In genomic region chr7:70711441-70711840, GRCh38 we compare ENCODE assay signal across 23 cellular contexts.
DNase-seq lines count a peak whose midpoint lies in the region; ATAC-seq and TF ChIP-seq lines count a peak whose summit lies in the region.
"Had no signal": no experiment of that assay in that cellular context is flagged by ENCODE, and none has a peak within 500 bp of the region (broad histone marks: within the 10 kb centered on the region; RNA-seq: fewer than 3 reads in every experiment).

No MANE protein-coding gene starts in this region.

- H3K4me1 Mint-ChIP-seq in T-helper 17 cell, result peaks cover 13% of the 10 kb centered on the region
- peaks cover 2% of the 10 kb centered on the region for H3K4me1 Mint-ChIP-seq in activated CD8-positive, alpha-beta memory T cell treated with anti-CD3 and anti-CD28 coated beads, Interleukin-2, amount 10 ng/mL, durations not matched to agents 7 days and 5 days
- H3K4me1 Mint-ChIP-seq: activated naive CD8-positive, alpha-beta T cell treated with anti-CD3 and anti-CD28 coated beads for 36 hours had no signal

- no peak overlapping the region for H3K27ac Mint-ChIP-seq in T-helper 17 cell
- no peak overlapping the region for H3K27ac Mint-ChIP-seq in activated CD8-positive, alpha-beta memory T cell treated with anti-CD3 and anti-CD28 coated beads, Interleukin-2, amount 10 ng/mL, durations not matched to agents 7 days and 5 days
- H3K27ac Mint-ChIP-seq: activated naive CD8-positive, alpha-beta T cell treated with anti-CD3 and anti-CD28 coated beads for 36 hours; activated T-helper 17 cell treated with anti-CD3 and anti-CD28 coated beads, Interleukin-2, amount 50 U/mL, for 72 hours had no signal

- H3K9me3 ChIP-seq in T-helper 17 cell (ENCODE audit: control insufficient read depth, low read length, poor library complexity, severe bottlenecking), result no peaks in the 10 kb centered on the region

- H3K27me3 ChIP-seq in brain microvascular endothelial cell (replicated peaks), result no peaks in the 10 kb centered on the region
- H3K27me3 ChIP-seq: gastroesophageal sphincter had no signal

- H3K36me3 Mint-ChIP-seq in T-helper 17 cell (ENCODE audit: low read depth), result no peaks in the 10 kb centered on the region
- peaks cover 3% of the 10 kb centered on the region for H3K36me3 Mint-ChIP-seq in activated CD8-positive, alpha-beta memory T cell treated with anti-CD3 and anti-CD28 coated beads, Interleukin-2, amount 10 ng/mL, durations not matched to agents 7 days and 5 days
- H3K36me3 Mint-ChIP-seq: activated naive CD8-positive, alpha-beta T cell treated with anti-CD3 and anti-CD28 coated beads for 36 hours had no signal

- peak overlapping the region; percentile 31 for H3K4me3 Mint-ChIP-seq in T-helper 17 cell
- H3K4me3 Mint-ChIP-seq in activated CD8-positive, alpha-beta memory T cell treated with anti-CD3 and anti-CD28 coated beads, Interleukin-2, amount 10 ng/mL, durations not matched to agents 7 days and 5 days, result no peak overlapping the region
- H3K4me3 Mint-ChIP-seq: activated naive CD8-positive, alpha-beta T cell treated with anti-CD3 and anti-CD28 coated beads for 36 hours; activated T-helper 17 cell treated with anti-CD3 and anti-CD28 coated beads, Interleukin-2, amount 50 U/mL, for 72 hours had no signal

- H3K9me3 Mint-ChIP-seq in activated CD8-positive, alpha-beta memory T cell treated with anti-CD3 and anti-CD28 coated beads, Interleukin-2, amount 10 ng/mL, durations not matched to agents 7 days and 5 days (ENCODE audit: low read depth), result peaks cover 4% of the 10 kb centered on the region
- H3K9me3 Mint-ChIP-seq: activated naive CD8-positive, alpha-beta T cell treated with anti-CD3 and anti-CD28 coated beads for 36 hours had no signal

- H3K27ac ChIP-seq in brain microvascular endothelial cell, result no peak overlapping the region
- H3K27ac ChIP-seq: gastroesophageal sphincter, HL-60, SK-N-MC, WERI-Rb-1 had no signal

- CTCF ChIA-PET in activated CD8-positive, alpha-beta memory T cell treated with anti-CD3 and anti-CD28 coated beads, Interleukin-2, amount 10 ng/mL, durations not matched to agents 7 days and 5 days (lab: Charles Lee), result no interaction called here

- in situ Hi-C loops in KBM-7 (cut with MboI; ENCODE audit: low pct_unique_long_range_greater_than_20kb, low sequenced_read_pairs), result no loop called here
- in situ Hi-C loops in brain microvascular endothelial cell (cut with HindIII; ENCODE audit: low pct_ligation_motif_present, low sequenced_read_pairs), result no loop called here

- no peaks in the 10 kb centered on the region for H3K36me3 ChIP-seq in brain microvascular endothelial cell (replicated peaks)
- H3K36me3 ChIP-seq: gastroesophageal sphincter had no signal

- H3K4me3 ChIP-seq in brain microvascular endothelial cell (ENCODE audit: low read depth, low read length), result no peak overlapping the region
- H3K4me3 ChIP-seq: gastroesophageal sphincter, SK-N-MC had no signal

- no peaks in the 10 kb centered on the region for H3K27me3 Mint-ChIP-seq in T-helper 17 cell
- no peaks in the 10 kb centered on the region for H3K27me3 Mint-ChIP-seq in activated CD8-positive, alpha-beta memory T cell treated with anti-CD3 and anti-CD28 coated beads, Interleukin-2, amount 10 ng/mL, durations not matched to agents 7 days and 5 days
- H3K27me3 Mint-ChIP-seq: activated naive CD8-positive, alpha-beta T cell treated with anti-CD3 and anti-CD28 coated beads for 36 hours; activated T-helper 17 cell treated with anti-CD3 and anti-CD28 coated beads, Interleukin-2, amount 50 U/mL, for 72 hours had no signal

- ATAC-seq in T-helper 17 cell, result no peak
- no peak for ATAC-seq in activated CD8-positive, alpha-beta memory T cell treated with anti-CD3 and anti-CD28 coated beads, Interleukin-2, amount 10 ng/mL, durations not matched to agents 7 days and 5 days
- ATAC-seq: activated T-helper 17 cell treated with anti-CD3 and anti-CD28 coated beads, Interleukin-2, amount 50 U/mL, for 72 hours; gastroesophageal sphincter had no signal

- TF ChIP-seq CTCF in brain microvascular endothelial cell (IDR thresholded peaks at IDR 0.05; ENCODE audit: low read depth, low read length, missing control alignments), result no peak

- DNase-seq in NCI-H345 (lab: John Stamatoyannopoulos, UW) (peak; percentile 57), NCI-H345 treated with DMSO at 0.1 percent for 48 hours (lab: John Stamatoyannopoulos, UW; ENCODE audit: unreplicated experiment) (no peak), NCI-H146 treated with DMSO at 0.1 percent for 48 hours (lab: John Stamatoyannopoulos, UW; ENCODE audit: unreplicated experiment) (peak; percentile 54), T-helper 17 cell (no peak), putamen (ENCODE audit: low spot score) (peak; percentile 46), KBM-7 (no peak), brain microvascular endothelial cell (no peak)
- no peak for DNase-seq in activated CD8-positive, alpha-beta memory T cell treated with anti-CD3 and anti-CD28 coated beads, Interleukin-2, amount 10 ng/mL, durations not matched to agents 7 days and 5 days
- DNase-seq: activated CD4-positive, alpha-beta T cell treated with anti-CD3 and anti-CD28 coated beads, Interleukin-2, amount 50 U/mL, for 1 hour; activated naive CD8-positive, alpha-beta T cell treated with anti-CD3 and anti-CD28 coated beads for 36 hours; cerebellar nuclear complex; effector CD4-positive, alpha-beta T cell; erythroblast; GOT3; NCI-H1105; NK-92 treated with Interleukin-12 subunit alpha and Interleukin-12 subunit beta, amount 100 ng/mL, for 24 hours; occipital lobe; trophoblast cell; WERI-Rb-1 had no signal

Comparison
In these comparisons a context has a peak if more than half of its experiments do, and no peak if none do; other contexts are left out.
1. DNase-seq: peak in NCI-H345 (single experiment), NCI-H146 treated with DMSO at 0.1 percent for 48 hours (single experiment) and putamen (single experiment); none in NCI-H345 treated with DMSO at 0.1 percent for 48 hours (single experiment), T-helper 17 cell (0 of 3), activated CD8-positive, alpha-beta memory T cell treated with anti-CD3 and anti-CD28 coated beads, Interleukin-2, amount 10 ng/mL, durations not matched to agents 7 days and 5 days (single experiment), KBM-7 (single experiment) and brain microvascular endothelial cell (single experiment).